Comparison of ENCODE assay signal across 30 cellular contexts in the genomic region with DNA sequence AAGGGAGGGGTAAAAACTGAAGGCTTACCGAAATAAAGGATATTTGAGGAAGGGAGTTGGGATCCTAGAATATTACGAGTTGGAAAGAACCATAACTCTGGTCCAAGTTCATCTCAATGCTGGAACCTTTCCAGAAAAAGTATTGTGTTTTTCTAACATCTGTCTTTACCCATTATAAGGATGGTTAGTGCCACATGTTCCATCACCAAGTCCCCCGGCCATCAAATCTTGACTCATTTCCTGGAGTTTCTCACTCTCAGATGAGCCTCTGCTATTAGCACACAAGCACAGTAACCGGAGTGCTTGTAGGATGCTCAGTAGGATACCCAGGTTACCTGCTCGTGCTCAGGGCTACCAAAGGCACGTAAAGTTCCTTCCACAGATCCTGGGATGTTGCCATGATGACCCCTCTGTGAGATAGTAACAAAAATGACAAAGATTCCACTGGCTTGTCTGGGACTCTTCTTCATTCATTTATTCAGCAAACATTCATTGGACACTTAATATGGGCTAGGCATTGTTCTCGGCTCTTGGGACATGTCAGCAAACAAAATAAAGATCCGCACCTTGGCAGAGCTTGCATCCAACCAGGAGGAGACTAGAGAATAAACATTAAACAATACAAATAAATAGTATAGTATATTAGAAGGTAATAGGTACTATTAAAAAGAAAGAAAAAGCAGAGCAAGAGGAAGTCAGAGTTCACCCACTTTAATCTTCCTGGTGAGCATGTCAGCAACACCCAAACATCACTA.
"Had no signal": no experiment of that assay in that cellular context is flagged by ENCODE, and none has a peak within 500 bp of the region (broad histone marks: within the 10 kb centered on the region; RNA-seq: fewer than 3 reads in every experiment).

No MANE protein-coding gene starts in this region.

- H3K36me3 ChIP-seq: colonic mucosa had no signal

- H3K9me3 ChIP-seq: body of pancreas, colonic mucosa, pancreas, psoas muscle, sigmoid colon, stomach, thyroid gland, upper lobe of left lung had no signal

- H3K4me2 ChIP-seq: smooth muscle cell had no signal

- H3K36me3 Mint-ChIP-seq: activated naive CD4-positive, alpha-beta T cell treated with anti-CD3 and anti-CD28 coated beads, Interleukin-2, amount 50 U/mL, for 72 hours had no signal

- H3K27me3 ChIP-seq: body of pancreas, cardiac muscle cell, colonic mucosa, dorsolateral prefrontal cortex, pancreas, sigmoid colon, stomach, thyroid gland, upper lobe of left lung had no signal

- H3K27me3 Mint-ChIP-seq: activated CD8-positive, alpha-beta memory T cell treated with anti-CD3 and anti-CD28 coated beads, Interleukin-2, amount 10 ng/mL, durations not matched to agents 7 days and 5 days; activated CD8-positive, alpha-beta T cell treated with anti-CD3 and anti-CD28 coated beads for 36 hours; naive thymus-derived CD4-positive, alpha-beta T cell; stimulated activated naive B cell treated with anti-CD40 and anti-IgM and Interleukin-4, amounts not matched to agents 10 μg/mL and 1 μg/mL and 100 μg/mL, for 72 hours had no signal

- ATAC-seq: activated CD8-positive, alpha-beta memory T cell treated with anti-CD3 and anti-CD28 coated beads, Interleukin-2, amount 10 ng/mL, durations not matched to agents 7 days and 5 days; activated CD8-positive, alpha-beta T cell treated with anti-CD3 and anti-CD28 coated beads for 36 hours; activated naive CD4-positive, alpha-beta T cell treated with anti-CD3 and anti-CD28 coated beads, Interleukin-2, amount 50 U/mL, for 72 hours; activated T-cell treated with anti-CD3 and anti-CD28 coated beads, Interleukin-2, amount 50 U/mL, for 72 hours; body of pancreas; naive thymus-derived CD4-positive, alpha-beta T cell; pancreas; psoas muscle; stimulated activated naive B cell treated with anti-CD40 and anti-IgM and Interleukin-4, amounts not matched to agents 10 μg/mL and 1 μg/mL and 100 μg/mL, for 72 hours; WTC11 had no signal

- H3K27ac Mint-ChIP-seq: activated CD8-positive, alpha-beta memory T cell treated with anti-CD3 and anti-CD28 coated beads, Interleukin-2, amount 10 ng/mL, durations not matched to agents 7 days and 5 days; activated CD8-positive, alpha-beta T cell treated with anti-CD3 and anti-CD28 coated beads for 36 hours; activated naive CD4-positive, alpha-beta T cell treated with anti-CD3 and anti-CD28 coated beads, Interleukin-2, amount 50 U/mL, for 72 hours; activated T-cell treated with anti-CD3 and anti-CD28 coated beads, Interleukin-2, amount 50 U/mL, for 72 hours; mesothelial cell of epicardium; naive thymus-derived CD4-positive, alpha-beta T cell; stimulated activated naive B cell treated with anti-CD40 and anti-IgM and Interleukin-4, amounts not matched to agents 10 μg/mL and 1 μg/mL and 100 μg/mL, for 72 hours; WTC11 had no signal

- H3K27ac ChIP-seq: body of pancreas, cardiac muscle cell, colonic mucosa, pancreas, psoas muscle, stomach, thyroid gland, upper lobe of left lung had no signal

- H3K9me3 Mint-ChIP-seq: activated CD8-positive, alpha-beta T cell treated with anti-CD3 and anti-CD28 coated beads for 36 hours; activated naive CD4-positive, alpha-beta T cell treated with anti-CD3 and anti-CD28 coated beads, Interleukin-2, amount 50 U/mL, for 72 hours; activated T-cell treated with anti-CD3 and anti-CD28 coated beads, Interleukin-2, amount 50 U/mL, for 72 hours; mesothelial cell of epicardium; naive thymus-derived CD4-positive, alpha-beta T cell; stimulated activated naive B cell treated with anti-CD40 and anti-IgM and Interleukin-4, amounts not matched to agents 10 μg/mL and 1 μg/mL and 100 μg/mL, for 72 hours; WTC11 had no signal

- H3K4me3 Mint-ChIP-seq: activated CD8-positive, alpha-beta memory T cell treated with anti-CD3 and anti-CD28 coated beads, Interleukin-2, amount 10 ng/mL, durations not matched to agents 7 days and 5 days; activated CD8-positive, alpha-beta T cell treated with anti-CD3 and anti-CD28 coated beads for 36 hours; activated T-cell treated with anti-CD3 and anti-CD28 coated beads, Interleukin-2, amount 50 U/mL, for 72 hours; mesothelial cell of epicardium; naive thymus-derived CD4-positive, alpha-beta T cell; stimulated activated naive B cell treated with anti-CD40 and anti-IgM and Interleukin-4, amounts not matched to agents 10 μg/mL and 1 μg/mL and 100 μg/mL, for 72 hours; WTC11 had no signal

- DNase-seq: activated CD4-positive, alpha-beta T cell treated with anti-CD3 and anti-CD28 coated beads, Interleukin-2, amount 50 U/mL, for 1 hour; activated CD8-positive, alpha-beta memory T cell treated with anti-CD3 and anti-CD28 coated beads, Interleukin-2, amount 10 ng/mL, durations not matched to agents 7 days and 5 days; activated CD8-positive, alpha-beta T cell treated with anti-CD3 and anti-CD28 coated beads for 36 hours; activated naive CD4-positive, alpha-beta T cell; activated T-cell treated with anti-CD3 and anti-CD28 coated beads for 4 hours; activated T-cell treated with anti-CD3 and anti-CD28 coated beads, Interleukin-2, amount 50 U/mL, for 72 hours; anterior cingulate cortex; body of pancreas; cerebellar nuclear complex; colonic mucosa; dorsolateral prefrontal cortex; effector memory CD4-positive, alpha-beta T cell; erythroblast; head of caudate nucleus; hippocampal formation; naive thymus-derived CD4-positive, alpha-beta T cell; pancreas; psoas muscle; sigmoid colon; stimulated activated CD4-positive, alpha-beta T cell treated with anti-CD3 and anti-CD28 coated beads, Interleukin-2, amount 100 ng/mL, for 24 hours; stimulated activated naive B cell treated with anti-CD40 and anti-IgM and Interleukin-4, amounts not matched to agents 10 μg/mL and 1 μg/mL and 100 μg/mL, for 72 hours; stomach; T-helper 2 cell; thyroid gland; upper lobe of left lung had no signal

- H3K4me3 ChIP-seq: body of pancreas, cardiac muscle cell, colonic mucosa, dorsolateral prefrontal cortex, pancreas, psoas muscle, sigmoid colon, smooth muscle cell, stomach, thyroid gland, upper lobe of left lung had no signal

- H3K4me1 ChIP-seq: colonic mucosa, psoas muscle, thyroid gland, upper lobe of left lung had no signal

- H3K4me1 Mint-ChIP-seq: activated CD8-positive, alpha-beta memory T cell treated with anti-CD3 and anti-CD28 coated beads, Interleukin-2, amount 10 ng/mL, durations not matched to agents 7 days and 5 days; mesothelial cell of epicardium; stimulated activated naive B cell treated with anti-CD40 and anti-IgM and Interleukin-4, amounts not matched to agents 10 μg/mL and 1 μg/mL and 100 μg/mL, for 72 hours; WTC11 had no signal
